1 cellular context compared by ENCODE assay signal in genomic region chrX:39152106-39152649, GRCh38.
TF ChIP-seq lines count a peak whose summit lies in the region.

No MANE protein-coding gene starts in this region.

TF ChIP-seq in WTC11, 78 proteins besides CTCF, POLR2A, EP300 and RAD21 (continued from another document):
- TF ChIP-seq ZBTB43 (CRISPR knock-in tag; IDR thresholded peaks at IDR 0.05) (no peak), CREM (CRISPR knock-in tag; IDR thresholded peaks at IDR 0.05) (no peak)
